19 cellular contexts compared by ENCODE assay signal in genomic region chr10:112173201-112173600, GRCh38. TPM values are rescaled to one million over a fixed set of nuclear protein-coding genes. Genes with fewer than 3 reads are reported as not detected.
DNase-seq lines count a peak whose midpoint lies in the region; ATAC-seq and TF ChIP-seq lines count a peak whose summit lies in the region.
"Had no signal": no experiment of that assay in that cellular context is flagged by ENCODE, and none has a peak within 500 bp of the region (broad histone marks: within the 10 kb centered on the region; RNA-seq: fewer than 3 reads in every experiment).

No MANE protein-coding gene starts in this region.

- H3K9me3 ChIP-seq in PC-3 (ENCODE audit: low read length): no peaks in the 10 kb centered on the region
- H3K9me3 ChIP-seq in mucosa of descending colon: no peaks in the 10 kb centered on the region
- H3K9me3 ChIP-seq: BLaER1 had no signal

- H3K9me2 ChIP-seq in PC-3 (replicated peaks; ENCODE audit: low read length): no peaks in the 10 kb centered on the region

- H3K27ac ChIP-seq in PC-3 (ENCODE audit: low read length): no peak overlapping the region
- H3K27ac ChIP-seq: 22Rv1, BLaER1, C4-2B, GM23248 had no signal

- no peaks in the 10 kb centered on the region for H3K27me3 ChIP-seq in PC-3 (ENCODE audit: low read length)
- H3K27me3 ChIP-seq: BLaER1 had no signal

- H3K4me3 ChIP-seq in PC-3 (ENCODE audit: low read length) (no peak overlapping the region), epithelial cell of esophagus (ENCODE audit: low read length) (no peak overlapping the region), mucosa of descending colon (no peak overlapping the region)
- H3K4me3 ChIP-seq: BLaER1, GM12878, GM23248 had no signal

- H3K9ac ChIP-seq in PC-3 (ENCODE audit: low read length): no peak overlapping the region
- H3K9ac ChIP-seq: BLaER1, GM23248 had no signal

- no peaks in the 10 kb centered on the region for H3K79me2 ChIP-seq in PC-3 (ENCODE audit: low read length)

- no peaks in the 10 kb centered on the region for H4K20me1 ChIP-seq in PC-3 (ENCODE audit: low read length)
- H4K20me1 ChIP-seq: BLaER1 had no signal

- H3K4me1 ChIP-seq in PC-3 (ENCODE audit: insufficient read depth, low read length): peaks cover 3% of the 10 kb centered on the region; the same call in 1 of the 2 replicates
- peaks cover 7% of the 10 kb centered on the region for H3K4me1 ChIP-seq in mucosa of descending colon (ENCODE audit: low read depth)
- H3K4me1 ChIP-seq: BLaER1 had no signal

- no peak overlapping the region for H3K4me2 ChIP-seq in PC-3 (ENCODE audit: low read length)
- H3K4me2 ChIP-seq: BLaER1 had no signal

- no peak overlapping the region for H2AFZ ChIP-seq in PC-3 (ENCODE audit: low read length)
- H2AFZ ChIP-seq: GM23248 had no signal

- H3K36me3 ChIP-seq in PC-3 (ENCODE audit: low read depth, low read length) (peaks cover 9% of the 10 kb centered on the region; the same call in 1 of the 2 replicates), mucosa of descending colon (ENCODE audit: low read depth) (no peaks in the 10 kb centered on the region)

- no peak for TF ChIP-seq CTCF in PC-3 (conservative IDR thresholded peaks at IDR 0.05; ENCODE audit: low read depth, low read length)
- no peak for TF ChIP-seq CTCF in epithelial cell of esophagus (IDR thresholded peaks at IDR 0.05; ENCODE audit: insufficient read depth, low read depth, low read length, missing control alignments)
- TF ChIP-seq CTCF in mucosa of descending colon (IDR thresholded peaks at IDR 0.05): no peak

- intact Hi-C loops in PC-3 (cut with micrococcal nuclease): no loop called here
- intact Hi-C loops in mucosa of descending colon (cut with DNase I, micrococcal nuclease): no loop called here

- H3F3A ChIP-seq in PC-3 (ENCODE audit: low read length, unreplicated experiment): no peaks in the 10 kb centered on the region

- BruUV-seq in PC-3 (replicated peaks; lab: Mats Ljungman, UMichigan): no TSS peak

- DNase-seq in PC-3 (peak; percentile 16), epithelial cell of esophagus (ENCODE audit: low read depth) (peak; percentile 30), mucosa of descending colon (no peak), NCI-H526 treated with DMSO at 0.1 percent for 48 hours (lab: John Stamatoyannopoulos, UW) (no peak), globus pallidus (ENCODE audit: low spot score) (no peak)
- no peak for DNase-seq in stimulated activated CD4-positive, alpha-beta T cell treated with anti-CD3 and anti-CD28 coated beads, Interleukin-4, amount 100 ng/mL, for 4 hours
- DNase-seq: CD4-positive, CD25-positive, alpha-beta regulatory T cell; CD8-positive, alpha-beta T cell; DMS 273 treated with DMSO at 0.1 percent for 48 hours; DMS79; EL; GDM1; GM23248; H7; HCEC 1CT had no signal

- ATAC-seq in PC-3 (peak; percentile 81), mucosa of descending colon (peak; percentile 84)
- ATAC-seq: CD8-positive, alpha-beta T cell; GM12878 had no signal

- POLR2A ChIA-PET in PC-3 (lab: Charles Lee; ENCODE audit: unreplicated experiment): no interaction called here

- CTCF ChIA-PET in PC-3 (lab: Charles Lee): no interaction called here

RNA-seq across cellular contexts. Expression of gene GPAM, which starts 10.4 kb away (rescaled TPM):
- total RNA-seq in PC-3 (2014; rRNA removed): 5.4 and 6.2 TPM in 2 replicates
- total RNA-seq in mucosa of descending colon: 10 to 100 TPM in 1 of 3 donors, 1 to 10 TPM in 2; 5.8 to 15.5 (median 9.8) TPM

Comparison
In these comparisons a context has a peak if more than half of its experiments do, and no peak if none do; other contexts are left out.
1. DNase-seq: peak in PC-3 (single experiment) and epithelial cell of esophagus (single experiment); none in mucosa of descending colon (0 of 3), stimulated activated CD4-positive, alpha-beta T cell treated with anti-CD3 and anti-CD28 coated beads, Interleukin-4, amount 100 ng/mL, for 4 hours (0 of 2), NCI-H526 treated with DMSO at 0.1 percent for 48 hours (single experiment) and globus pallidus (single experiment).